ENCODE assay signal across 8 cellular contexts in genomic region chr1:21508580-21509350, GRCh38. TPM values are rescaled to one million over a fixed set of nuclear protein-coding genes. Genes with fewer than 3 reads are reported as not detected.
DNase-seq lines count a peak whose midpoint lies in the region; ATAC-seq, FAIRE-seq and TF ChIP-seq lines count a peak whose summit lies in the region.

No MANE protein-coding gene starts in this region.

- TF ChIP-seq CTCF in D721Med (IDR thresholded peaks at IDR 0.05; ENCODE audit: insufficient read depth, missing control alignments) (peak; percentile 54), VCaP (conservative IDR thresholded peaks at IDR 0.05) (peak; percentile 83), cardiac fibroblast (IDR thresholded peaks at IDR 0.05; ENCODE audit: low read depth, low read length) (peak; percentile 45)

- no peaks in the 10 kb centered on the region for H4K20me1 ChIP-seq in Karpas-422 (ENCODE audit: insufficient read depth, low read depth, low read length)

- H3K27me3 ChIP-seq in Karpas-422 (ENCODE audit: low read length), result no peaks in the 10 kb centered on the region

- ATAC-seq in GM18498 (IDR thresholded peaks at IDR 0.05; ENCODE audit: unreplicated experiment) (no peak), HG03457 (IDR thresholded peaks at IDR 0.05; ENCODE audit: unreplicated experiment) (no peak)

- H3K9me2 ChIP-seq in Karpas-422 (replicated peaks; ENCODE audit: insufficient read depth, low read length), result no peaks in the 10 kb centered on the region

- no peaks in the 10 kb centered on the region for H3K79me2 ChIP-seq in Karpas-422 (ENCODE audit: low read length)

- peak; percentile 49 for DNase-seq in D721Med (ENCODE audit: insufficient read length, low spot score)
- peak; percentile 89 for DNase-seq in Karpas-422
- peak; percentile 50 to 55 for DNase-seq in cardiac fibroblast (ENCODE audit: low read depth in 2 of 2)
- peak; percentile 41 for DNase-seq in kidney tubule cell (ENCODE audit: low spot score)
- DNase-seq in stimulated activated CD4-positive, alpha-beta T cell treated with anti-CD3 and anti-CD28 coated beads, Interleukin-4, amount 100 ng/mL, for 1 hour, result peak; percentile 77

- peak overlapping the region; percentile 75 for H2AFZ ChIP-seq in Karpas-422 (ENCODE audit: low read length)

- no peaks in the 10 kb centered on the region for H3K36me3 ChIP-seq in Karpas-422 (ENCODE audit: insufficient read depth, low read length)

- H3K4me2 ChIP-seq in Karpas-422 (ENCODE audit: low read depth, low read length, poor library complexity, severe bottlenecking), result peak overlapping the region; percentile 22

- H3K9me3 ChIP-seq in Karpas-422 (ENCODE audit: low read length), result no peaks in the 10 kb centered on the region

- peaks cover 37% of the 10 kb centered on the region for H3K4me1 ChIP-seq in Karpas-422 (ENCODE audit: low read length)

- FAIRE-seq in D721Med (lab: Jason Lieb, UNC), result no peak

- H3K4me3 ChIP-seq in Karpas-422 (ENCODE audit: low read length), result no peak overlapping the region; the same call in 1 of the 2 replicates
- H3K4me3 ChIP-seq in cardiac fibroblast (replicated peaks in 1 of 2; ENCODE audit: low read depth in 2 of 2, low read length in 2 of 2), result peak overlapping the region in 1 of 2 donors; percentile 27

- H3K9ac ChIP-seq in Karpas-422 (ENCODE audit: low read length), result peak overlapping the region; percentile 42

- no peak overlapping the region for H3K27ac ChIP-seq in Karpas-422 (ENCODE audit: low read length)
- H3K27ac ChIP-seq in VCaP, result no peak overlapping the region

RNA-seq across cellular contexts. Expression of gene ALPL, which starts 0.5 kb away (rescaled TPM):
- 0.36 TPM in 1 of 2 replicates, not detected in the other for total RNA-seq in Karpas-422 (2014; rRNA removed; shearing (Covaris generic); ENCODE audit: low replicate concordance)
